In the genomic region with DNA sequence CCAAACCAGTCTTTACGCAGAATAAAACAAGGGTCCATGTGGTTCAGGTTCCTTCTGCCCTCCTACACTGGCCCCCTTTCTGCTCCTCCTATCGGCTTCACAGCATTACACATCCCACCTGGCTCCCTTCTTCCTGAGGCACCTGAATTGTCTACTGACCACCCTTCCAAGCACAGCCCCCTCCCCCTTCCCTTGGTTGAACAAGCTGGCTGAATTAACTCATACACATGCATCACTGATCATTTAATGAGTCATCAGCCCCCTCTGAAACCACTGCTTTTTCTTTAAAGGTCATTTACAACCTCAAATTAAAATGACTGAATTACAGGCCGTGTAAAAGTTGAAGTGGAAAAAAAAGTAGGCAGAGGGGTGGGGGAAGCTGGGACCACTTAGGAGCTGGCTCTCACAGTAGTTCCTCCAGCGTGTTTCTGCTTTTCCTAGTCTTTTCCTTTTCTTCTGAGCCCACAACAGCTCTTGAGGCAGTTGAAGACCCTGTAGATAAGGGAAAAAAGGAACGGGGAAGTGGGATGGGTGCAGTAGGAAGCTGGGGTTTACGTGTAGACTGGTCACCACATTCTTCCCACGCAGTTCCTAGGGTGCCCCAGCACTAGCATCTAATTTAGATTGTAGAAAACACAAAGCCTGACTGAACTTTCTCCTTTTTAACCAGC, we compare ENCODE assay signal across 8 cellular contexts.
A peak's percentile ranks its signal among the peaks of the same experiment; 100 is the strongest.
DNase-seq lines count a peak whose midpoint lies in the region; ATAC-seq and TF ChIP-seq lines count a peak whose summit lies in the region.

No MANE protein-coding gene starts in this region.

- no peaks in the 10 kb centered on the region for H3K9me3 Mint-ChIP-seq in activated CD4-positive, alpha-beta T cell treated with anti-CD3 and anti-CD28 coated beads, Interleukin-2, amount 10 ng/mL, durations not matched to agents 7 days and 5 days
- H3K9me3 Mint-ChIP-seq in stimulated activated naive CD8-positive, alpha-beta T cell treated with anti-CD3 and anti-CD28 coated beads, Interleukin-15, Interleukin-2, amounts not matched to agents 100 ng/mL and 50 ng/mL, for 24 hours, result no peaks in the 10 kb centered on the region

- H3K36me3 Mint-ChIP-seq in activated CD4-positive, alpha-beta T cell treated with anti-CD3 and anti-CD28 coated beads, Interleukin-2, amount 10 ng/mL, durations not matched to agents 7 days and 5 days (ENCODE audit: low read depth), result peaks cover 37% of the 10 kb centered on the region
- H3K36me3 Mint-ChIP-seq in stimulated activated naive CD8-positive, alpha-beta T cell treated with anti-CD3 and anti-CD28 coated beads, Interleukin-15, Interleukin-2, amounts not matched to agents 100 ng/mL and 50 ng/mL, for 24 hours (ENCODE audit: low read depth), result peaks cover 82% of the 10 kb centered on the region

- DNase-seq in left ventricle myocardium inferior (no peak), Right ventricle myocardium inferior (ENCODE audit: missing footprints) (no peak), fibroblast of peridontal ligament (ENCODE audit: extremely low read depth) (peak; percentile 86), dedifferentiated amniotic fluid mesenchymal stem cell (ENCODE audit: extremely low spot score) (no peak), HuH-7.5 (ENCODE audit: low spot score) (no peak)
- DNase-seq in activated CD4-positive, alpha-beta T cell treated with anti-CD3 and anti-CD28 coated beads, Interleukin-2, amount 10 ng/mL, durations not matched to agents 7 days and 5 days, result peak; percentile 41

- no peaks in the 10 kb centered on the region for H3K9me3 ChIP-seq in left ventricle myocardium inferior (replicated peaks)

- ATAC-seq in Right ventricle myocardium inferior (no peak), HG03108 (IDR thresholded peaks at IDR 0.05; ENCODE audit: unreplicated experiment) (peak; percentile 40)

- H3K4me1 ChIP-seq in left ventricle myocardium inferior, result peaks cover 57% of the 10 kb centered on the region

- CTCF ChIA-PET in activated CD4-positive, alpha-beta T cell treated with anti-CD3 and anti-CD28 coated beads, Interleukin-2, amount 10 ng/mL, durations not matched to agents 7 days and 5 days (lab: Charles Lee), result interaction anchor here (0.6 to 2.2 kb wide), 14 partner anchors 9 to 386 kb away, joined by 3 to 10 read pairs (median 4); no protein-coding TSS in a partner anchor

- H3K27ac Mint-ChIP-seq in activated CD4-positive, alpha-beta T cell treated with anti-CD3 and anti-CD28 coated beads, Interleukin-2, amount 10 ng/mL, durations not matched to agents 7 days and 5 days, result peak overlapping the region; percentile 82
- peak overlapping the region; percentile 97 for H3K27ac Mint-ChIP-seq in stimulated activated naive CD8-positive, alpha-beta T cell treated with anti-CD3 and anti-CD28 coated beads, Interleukin-15, Interleukin-2, amounts not matched to agents 100 ng/mL and 50 ng/mL, for 24 hours

- H3K27ac ChIP-seq in left ventricle myocardium inferior (replicated peaks), result peak overlapping the region; percentile 70

- H3K36me3 ChIP-seq in left ventricle myocardium inferior, result no peaks in the 10 kb centered on the region

- intact Hi-C loops in left ventricle myocardium inferior (cut with micrococcal nuclease), result no loop called here
- intact Hi-C loops in Right ventricle myocardium inferior (cut with DNase I), result no loop called here

- H3K27me3 ChIP-seq in left ventricle myocardium inferior (ENCODE audit: low read depth), result no peaks in the 10 kb centered on the region

- H3K27me3 Mint-ChIP-seq in activated CD4-positive, alpha-beta T cell treated with anti-CD3 and anti-CD28 coated beads, Interleukin-2, amount 10 ng/mL, durations not matched to agents 7 days and 5 days, result no peaks in the 10 kb centered on the region
- no peaks in the 10 kb centered on the region for H3K27me3 Mint-ChIP-seq in stimulated activated naive CD8-positive, alpha-beta T cell treated with anti-CD3 and anti-CD28 coated beads, Interleukin-15, Interleukin-2, amounts not matched to agents 100 ng/mL and 50 ng/mL, for 24 hours

- H3K4me3 Mint-ChIP-seq in activated CD4-positive, alpha-beta T cell treated with anti-CD3 and anti-CD28 coated beads, Interleukin-2, amount 10 ng/mL, durations not matched to agents 7 days and 5 days, result no peak overlapping the region
- H3K4me3 Mint-ChIP-seq in stimulated activated naive CD8-positive, alpha-beta T cell treated with anti-CD3 and anti-CD28 coated beads, Interleukin-15, Interleukin-2, amounts not matched to agents 100 ng/mL and 50 ng/mL, for 24 hours, result peak overlapping the region; percentile 68

- TF ChIP-seq CTCF in left ventricle myocardium inferior (IDR thresholded peaks at IDR 0.05; ENCODE audit: borderline replicate concordance), result no peak

- peaks cover 87% of the 10 kb centered on the region for H3K4me1 Mint-ChIP-seq in activated CD4-positive, alpha-beta T cell treated with anti-CD3 and anti-CD28 coated beads, Interleukin-2, amount 10 ng/mL, durations not matched to agents 7 days and 5 days
- peaks cover 99% of the 10 kb centered on the region for H3K4me1 Mint-ChIP-seq in stimulated activated naive CD8-positive, alpha-beta T cell treated with anti-CD3 and anti-CD28 coated beads, Interleukin-15, Interleukin-2, amounts not matched to agents 100 ng/mL and 50 ng/mL, for 24 hours (ENCODE audit: low read depth)

- H3K4me3 ChIP-seq in left ventricle myocardium inferior, result no peak overlapping the region

- POLR2A ChIA-PET in activated CD4-positive, alpha-beta T cell treated with anti-CD3 and anti-CD28 coated beads, Interleukin-2, amount 10 ng/mL, durations not matched to agents 7 days and 5 days (lab: Charles Lee), result interaction anchor here (0.8 to 1.1 kb wide), 2 partner anchors 21 to 33 kb away, joined by 3 read pairs; no protein-coding TSS in a partner anchor

Comparison
In these comparisons a context has a peak if more than half of its experiments do, and no peak if none do; other contexts are left out.
1. DNase-seq: peak in activated CD4-positive, alpha-beta T cell treated with anti-CD3 and anti-CD28 coated beads, Interleukin-2, amount 10 ng/mL, durations not matched to agents 7 days and 5 days (single experiment) and fibroblast of peridontal ligament (single experiment); none in left ventricle myocardium inferior (single experiment), Right ventricle myocardium inferior (single experiment), dedifferentiated amniotic fluid mesenchymal stem cell (single experiment) and HuH-7.5 (single experiment).